8 cellular contexts compared by ENCODE assay signal in genomic region chr19:48967346-48968178, GRCh38. TPM values are rescaled to one million over a fixed set of nuclear protein-coding genes. Genes with fewer than 3 reads are reported as not detected.
A peak's percentile ranks its signal among the peaks of the same experiment; 100 is the strongest.
DNase-seq lines count a peak whose midpoint lies in the region; ATAC-seq and TF ChIP-seq lines count a peak whose summit lies in the region.

No MANE protein-coding gene starts in this region.

- no peak overlapping the region for H2AFZ ChIP-seq in HCT116 (ENCODE audit: low read depth, low read length, poor library complexity, severe bottlenecking)

- H3K36me3 ChIP-seq in HCT116 (ENCODE audit: control insufficient read depth in 1 of 2, insufficient read depth in 2 of 2, low read length in 2 of 2), result peaks cover 3 to 26% of the 10 kb centered on the region in 2 experiments; a peak in 3 of 4 replicates

- TF ChIP-seq POLR2A in HCT116 (IDR thresholded peaks at IDR 0.05; ENCODE audit: borderline replicate concordance, extremely low read depth, insufficient read depth, insufficient read length), result no peak

- H3K27me3 ChIP-seq in HCT116 (ENCODE audit: insufficient read depth, low read length), result no peaks in the 10 kb centered on the region

- peak overlapping the region; percentile 83; the same call in 1 of the 2 replicates for H3K4me2 ChIP-seq in HCT116 (ENCODE audit: low read length)

- TF ChIP-seq RAD21 in HCT116 (IDR thresholded peaks at IDR 0.05; ENCODE audit: low read depth), result no peak

- H3K36me3 Mint-ChIP-seq in activated T-helper 2 cell treated with anti-CD3 and anti-CD28 coated beads, Interferon-gamma antibody, Interleukin-2, Interleukin-4, amounts not matched to agents 10 μg/mL and 5 μg/mL and 100 μg/mL, durations not matched to agents 14 hours and 24 hours and 36 hours (ENCODE audit: low read depth), result peaks cover 45% of the 10 kb centered on the region

- H3K79me2 ChIP-seq in HCT116 (ENCODE audit: insufficient read depth, low read length), result peaks cover 16% of the 10 kb centered on the region

- POLR2A ChIA-PET in HCT116 (lab: Charles Lee), result interaction anchor here (0.6 to 2.4 kb wide), 10 partner anchors 9 to 216 kb away, joined by 3 to 7 read pairs (median 3); partner anchors contain the start of genes GYS1, PPP1R15A and RUVBL2

- RAD21 ChIA-PET in HCT116 (lab: Charles Lee; ENCODE audit: low non-redundant PET in 1 of 2, low total read pairs in 2 of 2, uncharacterized antibody in 2 of 2, unreplicated experiment in 2 of 2), result interaction anchor here in 1 of 2 experiments (0.7 kb wide), 1 partner anchor 31 kb away, joined by 3 read pairs; no protein-coding TSS in a partner anchor

- TF ChIP-seq CTCF in HCT116 (IDR thresholded peaks at IDR 0.05 in 2 of 3, conservative IDR thresholded peaks at IDR 0.05 in 1 of 3; ENCODE audit: borderline replicate concordance in 1 of 3, insufficient read depth in 1 of 3, low read depth in 2 of 3, low read length in 2 of 3), result no peak

- no peak for ATAC-seq in HCT116
- no peak for ATAC-seq in GM21390 (IDR thresholded peaks at IDR 0.05; ENCODE audit: unreplicated experiment)
- no peak for ATAC-seq in HG03354 (IDR thresholded peaks at IDR 0.05; ENCODE audit: poor library complexity, severe bottlenecking, unreplicated experiment)

- CTCF ChIA-PET in HCT116 (lab: Charles Lee), result interaction anchor here (1.2 kb wide), 1 partner anchor 125 kb away, joined by 4 read pairs; no protein-coding TSS in a partner anchor

- peak overlapping the region in 1 of 2 experiments; percentile 84; a peak in 1 of 4 replicates for H3K4me3 ChIP-seq in HCT116 (replicated peaks in 1 of 2; ENCODE audit: low read depth in 1 of 2, low read length in 2 of 2)

- H3K4me1 ChIP-seq in HCT116 (ENCODE audit: control insufficient read depth in 1 of 2, insufficient read depth in 2 of 2, low read length in 2 of 2), result peaks cover 19 to 46% of the 10 kb centered on the region in 2 experiments

- no peaks in the 10 kb centered on the region for H3K9me2 ChIP-seq in HCT116 (ENCODE audit: insufficient read depth)

- H3K27me3 Mint-ChIP-seq in activated T-helper 2 cell treated with anti-CD3 and anti-CD28 coated beads, Interferon-gamma antibody, Interleukin-2, Interleukin-4, amounts not matched to agents 10 μg/mL and 5 μg/mL and 100 μg/mL, durations not matched to agents 14 hours and 24 hours and 36 hours (ENCODE audit: low read depth), result no peaks in the 10 kb centered on the region

- DNase-seq in ACHN (peak; percentile 32), HCT116 (ENCODE audit: low read depth, low spot score) (no peak), hypothalamus (lab: John Stamatoyannopoulos, UW) (peak in 35 of 51 donors; percentile 7 to 54 (median 35)), substantia nigra (lab: John Stamatoyannopoulos, UW) (peak in 36 of 49 donors; percentile 7 to 73 (median 46)), ecto neural progenitor cell (ENCODE audit: low spot score) (no peak)
- DNase-seq in activated T-helper 2 cell treated with anti-CD3 and anti-CD28 coated beads, Interferon-gamma antibody, Interleukin-2, Interleukin-4, amounts not matched to agents 10 μg/mL and 5 μg/mL and 100 μg/mL, durations not matched to agents 14 hours and 24 hours and 36 hours (ENCODE audit: low spot score), result no peak

- no peaks in the 10 kb centered on the region for H3K9me3 Mint-ChIP-seq in activated T-helper 2 cell treated with anti-CD3 and anti-CD28 coated beads, Interferon-gamma antibody, Interleukin-2, Interleukin-4, amounts not matched to agents 10 μg/mL and 5 μg/mL and 100 μg/mL, durations not matched to agents 14 hours and 24 hours and 36 hours

- H3K4me1 Mint-ChIP-seq in activated T-helper 2 cell treated with anti-CD3 and anti-CD28 coated beads, Interferon-gamma antibody, Interleukin-2, Interleukin-4, amounts not matched to agents 10 μg/mL and 5 μg/mL and 100 μg/mL, durations not matched to agents 14 hours and 24 hours and 36 hours (ENCODE audit: low read depth), result peaks cover 32% of the 10 kb centered on the region

- H3K9me3 ChIP-seq in HCT116 (ENCODE audit: control insufficient read depth in 1 of 2, insufficient read depth in 1 of 2, low read depth in 1 of 2, low read length in 2 of 2), result no peaks in the 10 kb centered on the region

- BruUV-seq in HCT116 (replicated peaks; lab: Mats Ljungman, UMichigan), result no TSS peak

- in situ Hi-C loops in ACHN (cut with HindIII; ENCODE audit: low pct_ligation_motif_present, low pct_unique_long_range_greater_than_20kb, low sequenced_read_pairs), result no loop called here

- H3K27ac ChIP-seq in HCT116 (ENCODE audit: low read depth, low read length) (peak overlapping the region; percentile 75), substantia nigra (ENCODE audit: low read depth, low read length, poor library complexity, severe bottlenecking) (peak overlapping the region; percentile 95)

- H3K9ac ChIP-seq in HCT116 (ENCODE audit: low read length), result no peak overlapping the region

- peak overlapping the region; percentile 1 for H3K27ac Mint-ChIP-seq in activated T-helper 2 cell treated with anti-CD3 and anti-CD28 coated beads, Interferon-gamma antibody, Interleukin-2, Interleukin-4, amounts not matched to agents 10 μg/mL and 5 μg/mL and 100 μg/mL, durations not matched to agents 14 hours and 24 hours and 36 hours

- peak overlapping the region; percentile 96 for H3K4me3 Mint-ChIP-seq in activated T-helper 2 cell treated with anti-CD3 and anti-CD28 coated beads, Interferon-gamma antibody, Interleukin-2, Interleukin-4, amounts not matched to agents 10 μg/mL and 5 μg/mL and 100 μg/mL, durations not matched to agents 14 hours and 24 hours and 36 hours (ENCODE audit: low read depth)

- H4K20me1 ChIP-seq in HCT116 (ENCODE audit: insufficient read depth), result peaks cover 9% of the 10 kb centered on the region; the same call in 1 of the 2 replicates

- intact Hi-C loops in HCT116 (cut with micrococcal nuclease), result loop anchor here (5.0 kb wide), 1 partner anchor 95 kb away; the partner anchor contains the start of gene PPP1R15A
- intact Hi-C loops in activated T-helper 2 cell treated with anti-CD3 and anti-CD28 coated beads, Interferon-gamma antibody, Interleukin-2, Interleukin-4, amounts not matched to agents 10 μg/mL and 5 μg/mL and 100 μg/mL, durations not matched to agents 14 hours and 24 hours and 36 hours (cut with micrococcal nuclease), result no loop called here

TF ChIP-seq in HCT116, 20 proteins besides CTCF, POLR2A, EP300 and RAD21 (continues in another document):
- no peak for TF ChIP-seq ATF3 (IDR thresholded peaks at IDR 0.05)
- no peak for TF ChIP-seq ZFX (IDR thresholded peaks at IDR 0.05)
- no peak for TF ChIP-seq REST (IDR thresholded peaks at IDR 0.05; ENCODE audit: low read depth)
- TF ChIP-seq SIN3A (IDR thresholded peaks at IDR 0.05; ENCODE audit: low read depth), result 0 out of 2 replicates have a peak, but pooled peaks have one; percentile 5

RNA-seq across cellular contexts. Expression of gene FTL, which starts 2.5 kb away (rescaled TPM):
- total RNA-seq in HCT116 (2021; ENCODE audit: unreplicated experiment), result 1,885 TPM
- polyA plus RNA-seq in HCT116 (2012), result 2,308 and 2,337 TPM in 2 replicates
- 646 and 658 TPM in 2 replicates for total RNA-seq in activated T-helper 2 cell treated with anti-CD3 and anti-CD28 coated beads, Interferon-gamma antibody, Interleukin-2, Interleukin-4, amounts not matched to agents 10 μg/mL and 5 μg/mL and 100 μg/mL, durations not matched to agents 14 hours and 24 hours and 36 hours

RNA-seq across cellular contexts. Expression of gene BAX, which starts 12.9 kb away (rescaled TPM):
- 96.4 TPM for total RNA-seq in HCT116 (2021; ENCODE audit: unreplicated experiment)
- 65.4 and 68.6 TPM in 2 replicates for polyA plus RNA-seq in HCT116 (2012)
- total RNA-seq in activated T-helper 2 cell treated with anti-CD3 and anti-CD28 coated beads, Interferon-gamma antibody, Interleukin-2, Interleukin-4, amounts not matched to agents 10 μg/mL and 5 μg/mL and 100 μg/mL, durations not matched to agents 14 hours and 24 hours and 36 hours, result 232 and 242 TPM in 2 replicates

RNA-seq across cellular contexts. Expression of gene GYS1, which starts 25.5 kb away (rescaled TPM):
- total RNA-seq in HCT116 (2021; ENCODE audit: unreplicated experiment), result 50.7 TPM
- polyA plus RNA-seq in HCT116 (2012), result 43.9 and 57.3 TPM in 2 replicates
- total RNA-seq in activated T-helper 2 cell treated with anti-CD3 and anti-CD28 coated beads, Interferon-gamma antibody, Interleukin-2, Interleukin-4, amounts not matched to agents 10 μg/mL and 5 μg/mL and 100 μg/mL, durations not matched to agents 14 hours and 24 hours and 36 hours, result 68.5 and 70.3 TPM in 2 replicates

RNA-seq across cellular contexts. Expression of gene RUVBL2, which starts 26.1 kb away (rescaled TPM):
- total RNA-seq in HCT116 (2021; ENCODE audit: unreplicated experiment), result 270 TPM
- polyA plus RNA-seq in HCT116 (2012), result 410 and 435 TPM in 2 replicates
- total RNA-seq in activated T-helper 2 cell treated with anti-CD3 and anti-CD28 coated beads, Interferon-gamma antibody, Interleukin-2, Interleukin-4, amounts not matched to agents 10 μg/mL and 5 μg/mL and 100 μg/mL, durations not matched to agents 14 hours and 24 hours and 36 hours, result 160 and 170 TPM in 2 replicates

RNA-seq across cellular contexts. Expression of gene DHDH, which starts 34.1 kb away (rescaled TPM):
- 8.6 TPM for total RNA-seq in HCT116 (2021; ENCODE audit: unreplicated experiment)
- 20.0 and 20.6 TPM in 2 replicates for polyA plus RNA-seq in HCT116 (2012)
- 0.67 TPM in 1 of 2 replicates, not detected in the other for total RNA-seq in activated T-helper 2 cell treated with anti-CD3 and anti-CD28 coated beads, Interferon-gamma antibody, Interleukin-2, Interleukin-4, amounts not matched to agents 10 μg/mL and 5 μg/mL and 100 μg/mL, durations not matched to agents 14 hours and 24 hours and 36 hours

Comparison
In these comparisons a context has a peak if more than half of its experiments do, and no peak if none do; other contexts are left out.
1. DNase-seq: peak in ACHN (single experiment), hypothalamus (35 of 51) and substantia nigra (36 of 49); none in HCT116 (single experiment), activated T-helper 2 cell treated with anti-CD3 and anti-CD28 coated beads, Interferon-gamma antibody, Interleukin-2, Interleukin-4, amounts not matched to agents 10 μg/mL and 5 μg/mL and 100 μg/mL, durations not matched to agents 14 hours and 24 hours and 36 hours (single experiment) and ecto neural progenitor cell (single experiment).